ENCODE assay signal across 1 cellular context in the genomic region with DNA sequence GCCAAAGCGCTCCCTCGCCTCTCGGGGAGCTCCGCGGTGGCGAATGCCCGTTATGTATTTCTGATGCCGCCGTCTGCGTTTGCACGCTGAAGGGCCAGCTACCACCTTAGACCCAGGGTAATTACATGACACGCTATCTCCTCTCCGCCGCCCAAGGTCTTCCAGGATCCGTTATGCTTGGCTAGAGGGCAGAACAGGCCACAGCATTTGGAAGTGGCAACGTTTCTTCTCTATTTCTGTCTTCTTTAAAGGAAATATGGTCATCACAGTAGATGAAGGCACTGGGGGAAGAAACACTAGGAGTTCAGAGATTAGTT.
TF ChIP-seq lines count a peak whose summit lies in the region.

No MANE protein-coding gene starts in this region.

TF ChIP-seq in SK-N-SH, 30 proteins besides CTCF, POLR2A, EP300 and RAD21 (continued from another document):
- TF ChIP-seq, protein P1, sequence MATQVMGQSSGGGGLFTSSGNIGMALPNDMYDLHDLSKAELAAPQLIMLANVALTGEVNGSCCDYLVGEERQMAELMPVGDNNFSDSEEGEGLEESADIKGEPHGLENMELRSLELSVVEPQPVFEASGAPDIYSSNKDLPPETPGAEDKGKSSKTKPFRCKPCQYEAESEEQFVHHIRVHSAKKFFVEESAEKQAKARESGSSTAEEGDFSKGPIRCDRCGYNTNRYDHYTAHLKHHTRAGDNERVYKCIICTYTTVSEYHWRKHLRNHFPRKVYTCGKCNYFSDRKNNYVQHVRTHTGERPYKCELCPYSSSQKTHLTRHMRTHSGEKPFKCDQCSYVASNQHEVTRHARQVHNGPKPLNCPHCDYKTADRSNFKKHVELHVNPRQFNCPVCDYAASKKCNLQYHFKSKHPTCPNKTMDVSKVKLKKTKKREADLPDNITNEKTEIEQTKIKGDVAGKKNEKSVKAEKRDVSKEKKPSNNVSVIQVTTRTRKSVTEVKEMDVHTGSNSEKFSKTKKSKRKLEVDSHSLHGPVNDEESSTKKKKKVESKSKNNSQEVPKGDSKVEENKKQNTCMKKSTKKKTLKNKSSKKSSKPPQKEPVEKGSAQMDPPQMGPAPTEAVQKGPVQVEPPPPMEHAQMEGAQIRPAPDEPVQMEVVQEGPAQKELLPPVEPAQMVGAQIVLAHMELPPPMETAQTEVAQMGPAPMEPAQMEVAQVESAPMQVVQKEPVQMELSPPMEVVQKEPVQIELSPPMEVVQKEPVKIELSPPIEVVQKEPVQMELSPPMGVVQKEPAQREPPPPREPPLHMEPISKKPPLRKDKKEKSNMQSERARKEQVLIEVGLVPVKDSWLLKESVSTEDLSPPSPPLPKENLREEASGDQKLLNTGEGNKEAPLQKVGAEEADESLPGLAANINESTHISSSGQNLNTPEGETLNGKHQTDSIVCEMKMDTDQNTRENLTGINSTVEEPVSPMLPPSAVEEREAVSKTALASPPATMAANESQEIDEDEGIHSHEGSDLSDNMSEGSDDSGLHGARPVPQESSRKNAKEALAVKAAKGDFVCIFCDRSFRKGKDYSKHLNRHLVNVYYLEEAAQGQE (IDR thresholded peaks at IDR 0.05; ENCODE audit: low read depth, low read length): no peak
- TF ChIP-seq TEAD4 (IDR thresholded peaks at IDR 0.05; ENCODE audit: borderline replicate concordance, insufficient read depth): no peak
